Comparison of ENCODE assay signal across 8 cellular contexts in the genomic region with DNA sequence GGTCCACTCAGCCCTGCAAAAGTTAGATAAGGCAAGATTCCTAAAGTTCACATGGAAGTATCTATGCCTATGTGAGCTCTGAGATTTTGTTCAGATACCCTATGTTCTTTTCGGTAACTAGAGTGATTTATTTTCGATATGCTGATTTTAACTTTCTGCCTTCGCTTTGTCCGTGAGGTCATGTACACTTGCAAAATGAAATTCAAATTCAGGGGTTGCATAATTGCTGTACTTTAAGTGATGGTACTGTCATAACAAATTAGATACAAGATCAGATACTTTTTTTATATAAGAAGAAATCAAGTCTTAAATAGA. TPM values are rescaled to one million over a fixed set of nuclear protein-coding genes. Genes with fewer than 3 reads are reported as not detected.
A peak's percentile ranks its signal among the peaks of the same experiment; 100 is the strongest.
DNase-seq lines count a peak whose midpoint lies in the region; ATAC-seq and TF ChIP-seq lines count a peak whose summit lies in the region.

No MANE protein-coding gene starts in this region.

- TF ChIP-seq POLR2A in stomach (IDR thresholded peaks at IDR 0.05): no peak

- intact Hi-C loops in stomach (cut with DNase I; ENCODE audit: low total_unique reads): no loop called here

- peak overlapping the region; percentile 70 for H3K27ac Mint-ChIP-seq in activated CD4-positive, alpha-beta memory T cell treated with anti-CD3 and anti-CD28 coated beads, Interleukin-2, amount 10 ng/mL, durations not matched to agents 7 days and 5 days

- H3K4me3 Mint-ChIP-seq in activated CD4-positive, alpha-beta memory T cell treated with anti-CD3 and anti-CD28 coated beads, Interleukin-2, amount 10 ng/mL, durations not matched to agents 7 days and 5 days: peak overlapping the region; percentile 72

- H3K27ac ChIP-seq in 22Rv1 (peak overlapping the region; percentile 99), stomach (peak overlapping the region; percentile 97 to 99 (median 98))

- POLR2A ChIA-PET in activated CD4-positive, alpha-beta memory T cell treated with anti-CD3 and anti-CD28 coated beads, Interleukin-2, amount 10 ng/mL, durations not matched to agents 7 days and 5 days (lab: Charles Lee): interaction anchor here (0.9 kb wide), 1 partner anchor 15 kb away, joined by 4 read pairs; no protein-coding TSS in a partner anchor

- peaks cover 7% of the 10 kb centered on the region for H3K27me3 Mint-ChIP-seq in activated CD4-positive, alpha-beta memory T cell treated with anti-CD3 and anti-CD28 coated beads, Interleukin-2, amount 10 ng/mL, durations not matched to agents 7 days and 5 days

- H3K4me1 Mint-ChIP-seq in activated CD4-positive, alpha-beta memory T cell treated with anti-CD3 and anti-CD28 coated beads, Interleukin-2, amount 10 ng/mL, durations not matched to agents 7 days and 5 days: peaks cover 27% of the 10 kb centered on the region

- TF ChIP-seq EP300 in stomach (IDR thresholded peaks at IDR 0.05): no peak

- TF ChIP-seq CTCF in 22Rv1 (IDR thresholded peaks at IDR 0.05) (no peak), stomach (IDR thresholded peaks at IDR 0.05) (no peak)

- H3K9me3 Mint-ChIP-seq in activated CD4-positive, alpha-beta memory T cell treated with anti-CD3 and anti-CD28 coated beads, Interleukin-2, amount 10 ng/mL, durations not matched to agents 7 days and 5 days: no peaks in the 10 kb centered on the region

- no peak for DNase-seq in activated CD4-positive, alpha-beta memory T cell treated with anti-CD3 and anti-CD28 coated beads, Interleukin-2, amount 10 ng/mL, durations not matched to agents 7 days and 5 days
- DNase-seq in stomach: no peak
- DNase-seq in activated CD4-positive, alpha-beta T cell treated with anti-CD3 and anti-CD28 coated beads for 48 hours: no peak
- no peak for DNase-seq in NCI-H524 (lab: John Stamatoyannopoulos, UW)
- DNase-seq in DMS114 treated with DMSO at 0.1 percent for 48 hours (lab: John Stamatoyannopoulos, UW; ENCODE audit: unreplicated experiment): no peak

- H3K9me3 ChIP-seq in iPS-15b (ENCODE audit: control insufficient read depth, insufficient read depth, low read length): no peaks in the 10 kb centered on the region
- H3K9me3 ChIP-seq in stomach: no peaks in the 10 kb centered on the region

- peak; percentile 0 for ATAC-seq in GM21390 (IDR thresholded peaks at IDR 0.05; ENCODE audit: unreplicated experiment)

- WGBS in stomach, 5 donors: 0 to 2% (median 1%) methylated on average over 4 of the region's 4 CpGs

- CTCF ChIA-PET in activated CD4-positive, alpha-beta memory T cell treated with anti-CD3 and anti-CD28 coated beads, Interleukin-2, amount 10 ng/mL, durations not matched to agents 7 days and 5 days (lab: Charles Lee): no interaction called here

- H3K4me1 ChIP-seq in iPS-15b (ENCODE audit: control insufficient read depth, insufficient read depth, low read length) (peaks cover 3% of the 10 kb centered on the region), stomach (peaks cover 13 to 34% (median 23%) of the 10 kb centered on the region in 4 donors)

- H3K27me3 ChIP-seq in iPS-15b (ENCODE audit: control insufficient read depth, insufficient read depth, low read length) (no peaks in the 10 kb centered on the region), stomach (no peaks in the 10 kb centered on the region)

- peak overlapping the region; percentile 82 for H3K9ac ChIP-seq in iPS-15b (ENCODE audit: low read depth, low read length)

- peaks cover 15% of the 10 kb centered on the region for H3K36me3 Mint-ChIP-seq in activated CD4-positive, alpha-beta memory T cell treated with anti-CD3 and anti-CD28 coated beads, Interleukin-2, amount 10 ng/mL, durations not matched to agents 7 days and 5 days (ENCODE audit: low read depth)

- H3K4me3 ChIP-seq in iPS-15b (ENCODE audit: low read depth, low read length) (peak overlapping the region; percentile 71), stomach (peak overlapping the region; percentile 70 to 96 (median 87))

- H3K36me3 ChIP-seq in iPS-15b (ENCODE audit: control insufficient read depth, insufficient read depth, low read length) (no peaks in the 10 kb centered on the region), stomach (no peaks in the 10 kb centered on the region)

RNA-seq across cellular contexts. Expression of gene ECPAS, which starts 0.3 kb away (rescaled TPM):
- total RNA-seq in activated CD4-positive, alpha-beta memory T cell treated with anti-CD3 and anti-CD28 coated beads, Interleukin-2, amount 10 ng/mL, durations not matched to agents 7 days and 5 days: 10 to 100 TPM; 66.0 to 68.1 TPM
- total RNA-seq in stomach: 100 to 1,000 TPM in 1 of 5 donors, 10 to 100 TPM in 4; 34.5 to 147 (median 77.1) TPM
- polyA plus RNA-seq in stomach: 10 to 100 TPM; 13.6 to 17.6 (median 13.8) TPM

RNA-seq across cellular contexts. Expression of gene ZNF483, which starts 40.5 kb away (rescaled TPM):
- total RNA-seq in activated CD4-positive, alpha-beta memory T cell treated with anti-CD3 and anti-CD28 coated beads, Interleukin-2, amount 10 ng/mL, durations not matched to agents 7 days and 5 days: 1 to 10 TPM; 5.9 to 6.0 TPM
- total RNA-seq in stomach: 10 to 100 TPM in 1 of 5 donors, 1 to 10 TPM in 3, not detected in 1; 1.8 to 29.7 (median 4.5) TPM
- polyA plus RNA-seq in stomach: under 1 TPM in 2 of 3 donors, not detected in 1; 0.06 to 0.38 TPM
